1 cellular context compared by ENCODE assay signal in the genomic region with DNA sequence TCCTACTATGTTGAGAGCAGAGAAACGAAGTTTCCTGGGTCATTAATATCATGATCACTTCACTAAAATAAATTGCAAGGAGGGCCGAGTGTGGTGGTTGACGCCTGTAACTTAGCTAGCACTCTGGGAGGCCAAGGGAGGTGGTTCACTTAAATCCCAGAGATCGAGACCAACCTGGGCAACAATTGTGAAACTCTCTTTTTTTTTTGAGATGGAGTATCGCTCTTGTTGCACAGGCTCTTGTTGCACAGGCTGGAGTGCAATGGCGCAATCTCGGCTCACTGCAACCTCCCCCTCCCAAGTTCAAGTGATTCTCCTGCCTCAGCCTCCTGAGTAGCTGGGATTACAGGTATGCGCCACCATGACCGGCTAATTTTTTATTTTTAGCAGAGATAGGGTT.
TF ChIP-seq lines count a peak whose summit lies in the region.

No MANE protein-coding gene starts in this region.

TF ChIP-seq in GM12878, 131 proteins besides CTCF, POLR2A, EP300 and RAD21:
- peak; percentile 80; the same call in 1 of the 2 replicates for TF ChIP-seq POLR2AphosphoS5 (IDR thresholded peaks at IDR 0.05; ENCODE audit: low read length)
- TF ChIP-seq, protein P1, sequence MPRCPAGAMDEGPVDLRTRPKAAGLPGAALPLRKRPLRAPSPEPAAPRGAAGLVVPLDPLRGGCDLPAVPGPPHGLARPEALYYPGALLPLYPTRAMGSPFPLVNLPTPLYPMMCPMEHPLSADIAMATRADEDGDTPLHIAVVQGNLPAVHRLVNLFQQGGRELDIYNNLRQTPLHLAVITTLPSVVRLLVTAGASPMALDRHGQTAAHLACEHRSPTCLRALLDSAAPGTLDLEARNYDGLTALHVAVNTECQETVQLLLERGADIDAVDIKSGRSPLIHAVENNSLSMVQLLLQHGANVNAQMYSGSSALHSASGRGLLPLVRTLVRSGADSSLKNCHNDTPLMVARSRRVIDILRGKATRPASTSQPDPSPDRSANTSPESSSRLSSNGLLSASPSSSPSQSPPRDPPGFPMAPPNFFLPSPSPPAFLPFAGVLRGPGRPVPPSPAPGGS (IDR thresholded peaks at IDR 0.05; ENCODE audit: borderline replicate concordance, insufficient read depth, low read depth, low read length, poor library complexity, severe bottlenecking): peak; percentile 8
